9 cellular contexts compared by ENCODE assay signal in the genomic region with DNA sequence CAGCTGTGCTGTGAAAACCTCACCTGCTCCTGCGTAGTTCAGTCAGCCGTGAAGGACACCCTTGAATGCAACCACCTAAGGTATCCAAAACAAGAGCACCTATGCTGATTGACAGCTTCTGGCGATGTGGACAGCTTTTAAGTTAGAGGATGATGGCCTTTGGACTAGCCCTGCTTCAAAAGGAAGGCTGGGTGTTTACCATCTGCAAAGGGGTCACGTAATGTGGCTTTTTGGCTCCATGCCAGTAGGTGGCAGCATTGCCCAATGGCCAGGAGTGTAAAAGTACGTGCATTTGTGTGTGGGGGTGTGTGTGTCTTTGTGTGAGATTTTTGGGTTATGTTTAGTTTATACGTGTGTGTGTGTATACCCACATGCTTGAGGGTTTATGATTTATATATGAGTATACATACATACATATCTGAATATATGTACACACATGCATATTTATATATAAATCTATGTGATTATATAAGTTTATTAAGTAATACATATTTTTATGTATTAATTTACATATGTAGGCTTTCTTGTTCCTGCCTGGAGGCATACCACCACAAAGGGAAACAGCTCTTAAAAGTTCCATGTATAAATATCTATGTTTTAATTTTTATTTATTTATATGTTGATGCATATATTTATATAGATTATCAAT.
DNase-seq lines count a peak whose midpoint lies in the region; ATAC-seq, FAIRE-seq and TF ChIP-seq lines count a peak whose summit lies in the region.
"Had no signal": no experiment of that assay in that cellular context is flagged by ENCODE, and none has a peak within 500 bp of the region (broad histone marks: within the 10 kb centered on the region; RNA-seq: fewer than 3 reads in every experiment).

No MANE protein-coding gene starts in this region.

- DNase-seq in CD14-positive monocyte (ENCODE audit: low spot score) (no peak), SHP77 (lab: John Stamatoyannopoulos, UW) (peak; percentile 30 to 48), K562 (ENCODE audit: extremely low read depth in 1 of 4, low spot score in 3 of 4) (peak; percentile 13 to 65 (median 27)), NCI-H1048 (lab: John Stamatoyannopoulos, UW) (no peak), GM19238 (ENCODE audit: insufficient read length, low spot score) (no peak)

- ATAC-seq in GM18870 (IDR thresholded peaks at IDR 0.05; ENCODE audit: unreplicated experiment) (peak; percentile 72), HG03469 (IDR thresholded peaks at IDR 0.05; ENCODE audit: unreplicated experiment) (peak; percentile 84), K562 (peak; percentile 81)

- H3K79me2 ChIP-seq in K562 (ENCODE audit: control insufficient read depth, insufficient read depth, low read length) (no peaks in the 10 kb centered on the region), neural cell (replicated peaks; ENCODE audit: insufficient read depth, low read length) (no peaks in the 10 kb centered on the region)

- H3K36me3 Mint-ChIP-seq in CD14-positive monocyte, result no peaks in the 10 kb centered on the region

- H3K27ac ChIP-seq in K562 (ENCODE audit: extremely low read depth, low read depth, low read length) (no peak overlapping the region), neural cell (ENCODE audit: low read length) (no peak overlapping the region)
- H3K27ac ChIP-seq: upper lobe of left lung had no signal

- H3K9me1 ChIP-seq in K562 (ENCODE audit: control insufficient read depth, insufficient read depth, low read length), result no peaks in the 10 kb centered on the region

- no peak overlapping the region for H3K27ac Mint-ChIP-seq in CD14-positive monocyte

- H3K4me2 ChIP-seq in K562 (ENCODE audit: insufficient read depth, low read length), result no peak overlapping the region
- no peak overlapping the region for H3K4me2 ChIP-seq in neural cell (ENCODE audit: low read length)

- H3K9me3 Mint-ChIP-seq in CD14-positive monocyte, result no peaks in the 10 kb centered on the region

- H3K27me3 Mint-ChIP-seq in CD14-positive monocyte (ENCODE audit: low read depth in 3 of 3), result peaks cover 0 to 1% (median 0%) of the 10 kb centered on the region in 3 donors

- H4K20me1 ChIP-seq in K562 (replicated peaks; ENCODE audit: control insufficient read depth, insufficient read depth, low read length), result no peaks in the 10 kb centered on the region
- H4K20me1 ChIP-seq in neural cell (ENCODE audit: insufficient read depth), result no peaks in the 10 kb centered on the region

- CTCF ChIA-PET in K562 (lab: Yijun Ruan, JAX; ENCODE audit: low intra/inter-chr PET ratio), result no interaction called here

- H3K4me3 ChIP-seq in K562, result no peak overlapping the region
- no peak overlapping the region for H3K4me3 ChIP-seq in neural cell (ENCODE audit: low read length)
- H3K4me3 ChIP-seq: upper lobe of left lung had no signal

- H3K27me3 ChIP-seq in K562 (ENCODE audit: control insufficient read depth in 2 of 2, insufficient read depth in 2 of 2, low read length in 2 of 2) (no peaks in the 10 kb centered on the region), neural cell (ENCODE audit: insufficient read depth, low read depth, low read length) (no peaks in the 10 kb centered on the region)
- H3K27me3 ChIP-seq: upper lobe of left lung had no signal

- peak; percentile 23 for TF ChIP-seq CTCF in CD14-positive monocyte (IDR thresholded peaks at IDR 0.05)
- TF ChIP-seq CTCF in K562 (IDR thresholded peaks at IDR 0.05 in 2 of 3, conservative IDR thresholded peaks at IDR 0.05 in 1 of 3; ENCODE audit: insufficient read depth in 2 of 3, low read depth in 1 of 3, low read length in 3 of 3), result peak; percentile 63 to 73 (median 72)
- TF ChIP-seq CTCF in neural cell (IDR thresholded peaks at IDR 0.05; ENCODE audit: poor library complexity, severe bottlenecking), result peak; percentile 68

- POLR2A ChIA-PET in K562 (lab: Yijun Ruan, JAX), result no interaction called here

- WGBS in K562 (ENCODE audit: insufficient coverage, low coverage, missing lambda C conversion rate), result 0% methylated on average over 6 of the region's 6 CpGs

- no peaks in the 10 kb centered on the region for H3F3A ChIP-seq in neural cell (ENCODE audit: insufficient read depth, low read length, poor library complexity, severe bottlenecking)

- H3K4me1 ChIP-seq in K562 (replicated peaks in 1 of 2; ENCODE audit: control insufficient read depth in 2 of 2, insufficient read depth in 2 of 2, low read length in 2 of 2), result no peaks in the 10 kb centered on the region
- H3K4me1 ChIP-seq: upper lobe of left lung had no signal

- in situ Hi-C loops in K562 (cut with MboI), result loop anchor here (25.0 kb wide), 1 partner anchor 1252 kb away; a partner anchor contains a TSS

- peak; percentile 36 to 72 for TF ChIP-seq RAD21 in K562 (CRISPR knock-in tag; conservative IDR thresholded peaks at IDR 0.05 in 1 of 2, IDR thresholded peaks at IDR 0.05 in 1 of 2)
- TF ChIP-seq RAD21 in neural cell (conservative IDR thresholded peaks at IDR 0.05), result peak; percentile 62

- H3K36me3 ChIP-seq in K562 (ENCODE audit: control insufficient read depth, insufficient read depth, low read length) (no peaks in the 10 kb centered on the region), neural cell (ENCODE audit: insufficient read depth, low read length) (no peaks in the 10 kb centered on the region)
- H3K36me3 ChIP-seq: upper lobe of left lung had no signal

- no TSS peak for BruUV-seq in K562 (replicated peaks; lab: Mats Ljungman, UMichigan)

- H3K9me3 ChIP-seq in K562 (replicated peaks; ENCODE audit: control insufficient read depth, insufficient read depth, low read depth, low read length) (no peaks in the 10 kb centered on the region), neural cell (ENCODE audit: low read length) (no peaks in the 10 kb centered on the region)
- H3K9me3 ChIP-seq: upper lobe of left lung had no signal

- no peak for TF ChIP-seq EP300 in K562 (IDR thresholded peaks at IDR 0.05; ENCODE audit: low read length)
- no peak for TF ChIP-seq EP300 in neural cell (conservative IDR thresholded peaks at IDR 0.05; ENCODE audit: poor library complexity, severe bottlenecking)

- no peaks in the 10 kb centered on the region for H3K4me1 Mint-ChIP-seq in CD14-positive monocyte

- H3K4me3 Mint-ChIP-seq in CD14-positive monocyte, result no peak overlapping the region

- H3K9me2 ChIP-seq in neural cell (ENCODE audit: insufficient read depth, low read length), result no peaks in the 10 kb centered on the region

- intact Hi-C loops in CD14-positive monocyte (cut with micrococcal nuclease), result no loop called here
- intact Hi-C loops in K562 (cut with micrococcal nuclease), result no loop called here

- no peak overlapping the region for H3K9ac ChIP-seq in K562 (ENCODE audit: insufficient read depth in 1 of 2, low read depth in 2 of 2, low read length in 2 of 2)
- no peak overlapping the region for H3K9ac ChIP-seq in neural cell (ENCODE audit: low read length)

- peak; percentile 82 for FAIRE-seq in K562 (lab: Jason Lieb, UNC)

- H2AFZ ChIP-seq in K562 (ENCODE audit: low read depth, low read length) (no peak overlapping the region), neural cell (ENCODE audit: low read depth, low read length) (no peak overlapping the region)

- TF ChIP-seq POLR2A in K562 (conservative IDR thresholded peaks at IDR 0.05), result no peak

TF ChIP-seq in K562, 482 proteins besides CTCF, POLR2A, EP300 and RAD21 (continues in another document):
- TF ChIP-seq NFIX (CRISPR knock-in tag; IDR thresholded peaks at IDR 0.05; ENCODE audit: low read depth) (peak; percentile 82), MCM5 (IDR thresholded peaks at IDR 0.05; ENCODE audit: low read depth) (no peak), PRMT5 (CRISPR knock-in tag; IDR thresholded peaks at IDR 0.05) (no peak), FOXK1 (CRISPR knock-in tag; IDR thresholded peaks at IDR 0.05; ENCODE audit: borderline replicate concordance) (no peak), ELF2 (CRISPR knock-in tag; IDR thresholded peaks at IDR 0.05) (no peak), JUNB (CRISPR knock-in tag; conservative IDR thresholded peaks at IDR 0.05) (no peak), ARID2 (IDR thresholded peaks at IDR 0.05) (0 out of 2 replicates have a peak, but pooled peaks have one; percentile 34), SMC3 (conservative IDR thresholded peaks at IDR 0.05; ENCODE audit: insufficient read depth, low read depth, low read length) (peak; percentile 57; the same call in 1 of the 2 replicates), CBX2 (IDR thresholded peaks at IDR 0.05; ENCODE audit: insufficient read depth, low read length, poor library complexity, severe bottlenecking) (no peak), STAG1 (CRISPR knock-in tag; IDR thresholded peaks at IDR 0.05; ENCODE audit: borderline replicate concordance) (peak; percentile 42; the same call in 1 of the 2 replicates)

TF ChIP-seq in neural cell, 6 proteins besides CTCF, POLR2A, EP300 and RAD21:
- TF ChIP-seq POLR2AphosphoS5 (IDR thresholded peaks at IDR 0.05), result no peak
- TF ChIP-seq TAF1 (IDR thresholded peaks at IDR 0.05; ENCODE audit: low read depth), result no peak
- no peak for TF ChIP-seq EZH2 (IDR thresholded peaks at IDR 0.05; ENCODE audit: borderline replicate concordance, insufficient read depth, low read length, poor library complexity, severe bottlenecking)
- peak; percentile 27 for TF ChIP-seq SMC3 (conservative IDR thresholded peaks at IDR 0.05; ENCODE audit: poor library complexity)
- no peak for TF ChIP-seq MXI1 (conservative IDR thresholded peaks at IDR 0.05; ENCODE audit: poor library complexity, severe bottlenecking)
TF ChIP-seq in neural cell: peak in this region for 1.

Comparison
In these comparisons a context has a peak if more than half of its experiments do, and no peak if none do; other contexts are left out.
1. DNase-seq: peak in SHP77 (2 of 2) and K562 (4 of 4); none in CD14-positive monocyte (single experiment), NCI-H1048 (single experiment) and GM19238 (single experiment).
2. Peak in every context shown above with its lines, with median percentiles within 50 percentile points of each other: CTCF ChIP-seq and ATAC-seq.